11 cellular contexts compared by ENCODE assay signal in the genomic region with DNA sequence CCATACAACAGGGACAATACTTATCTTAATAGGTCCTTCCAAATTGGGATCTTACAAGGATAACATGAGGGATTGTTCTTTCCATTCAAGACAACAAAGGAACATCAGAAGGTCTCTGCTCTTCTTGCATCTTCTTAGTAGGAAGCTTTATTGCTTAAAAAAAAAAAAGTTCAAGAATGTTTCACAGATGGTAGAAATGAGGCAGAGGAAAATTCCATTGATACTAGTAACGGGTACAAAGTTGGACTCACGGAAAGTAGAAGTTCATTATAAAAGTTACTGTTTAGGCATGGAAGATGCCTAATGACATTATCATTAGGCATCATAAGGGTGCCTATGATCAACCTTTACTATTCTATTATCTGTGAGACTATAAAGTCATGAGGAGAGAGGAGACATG.
DNase-seq lines count a peak whose midpoint lies in the region; ATAC-seq and TF ChIP-seq lines count a peak whose summit lies in the region.
"Had no signal": no experiment of that assay in that cellular context is flagged by ENCODE, and none has a peak within 500 bp of the region (broad histone marks: within the 10 kb centered on the region; RNA-seq: fewer than 3 reads in every experiment).

No MANE protein-coding gene starts in this region.

- H3K4me1 ChIP-seq in left lung (peaks cover 0 to 8% of the 10 kb centered on the region in 2 donors), thyroid gland (no peaks in the 10 kb centered on the region)
- H3K4me1 ChIP-seq: SJCRH30 had no signal

- in situ Hi-C loops in astrocyte of the spinal cord (cut with HindIII; ENCODE audit: low sequenced_read_pairs) = no loop called here

- H3K9me3 ChIP-seq in left lung (no peaks in the 10 kb centered on the region), thyroid gland (no peaks in the 10 kb centered on the region)
- H3K9me3 ChIP-seq: SJCRH30 had no signal

- TF ChIP-seq CTCF in astrocyte of the spinal cord (IDR thresholded peaks at IDR 0.05; ENCODE audit: low read depth, low read length) (no peak), left lung (IDR thresholded peaks at IDR 0.05) (no peak), thyroid gland (IDR thresholded peaks at IDR 0.05) (no peak)

- intact Hi-C loops in left lung (cut with DNase I) = no loop called here
- intact Hi-C loops in thyroid gland (cut with DNase I) = no loop called here

- DNase-seq in HCEC 1CT (peak; percentile 13), astrocyte of the spinal cord (ENCODE audit: low read depth, low spot score) (peak; percentile 19), left lung (no peak), thyroid gland (no peak)
- DNase-seq: activated naive CD4-positive, alpha-beta T cell; central memory CD4-positive, alpha-beta T cell; mesendoderm; SJCRH30 had no signal

- peaks cover 0 to 3% of the 10 kb centered on the region in 2 donors for H3K27me3 ChIP-seq in left lung
- no peaks in the 10 kb centered on the region for H3K27me3 ChIP-seq in thyroid gland
- H3K27me3 ChIP-seq: SJCRH30 had no signal

- ATAC-seq in left lung (no peak), GM19397 (IDR thresholded peaks at IDR 0.05; ENCODE audit: unreplicated experiment) (no peak), GM21786 (IDR thresholded peaks at IDR 0.05; ENCODE audit: unreplicated experiment) (no peak)
- ATAC-seq in activated CD4-positive, CD25-positive, alpha-beta regulatory T cell treated with anti-CD3 and anti-CD28 coated beads, Interleukin-2, amount 50 U/mL, for 24 hours = no peak

- H3K27ac ChIP-seq in left lung = peak overlapping the region; percentile 20 to 61
- peak overlapping the region in 2 of 3 donors; percentile 14 to 21 for H3K27ac ChIP-seq in thyroid gland
- H3K27ac ChIP-seq: SJCRH30 had no signal

- TF ChIP-seq POLR2A in thyroid gland (IDR thresholded peaks at IDR 0.05) = no peak

- H3K36me3 ChIP-seq in left lung = no peaks in the 10 kb centered on the region
- H3K36me3 ChIP-seq in thyroid gland = no peaks in the 10 kb centered on the region
- H3K36me3 ChIP-seq: SJCRH30 had no signal

- H3K4me3 ChIP-seq in astrocyte of the spinal cord (ENCODE audit: low read depth, low read length) (no peak overlapping the region), left lung (no peak overlapping the region), thyroid gland (replicated peaks in 1 of 3) (no peak overlapping the region)
- H3K4me3 ChIP-seq: SJCRH30 had no signal

- 91 to 92% methylated on average over 2 of the region's 2 CpGs for WGBS in thyroid gland, 2 donors

Comparison
In these comparisons a context has a peak if more than half of its experiments do, and no peak if none do; other contexts are left out.
1. DNase-seq: peak in HCEC 1CT (single experiment) and astrocyte of the spinal cord (single experiment); none in left lung (0 of 2) and thyroid gland (0 of 2).